In the genomic region with DNA sequence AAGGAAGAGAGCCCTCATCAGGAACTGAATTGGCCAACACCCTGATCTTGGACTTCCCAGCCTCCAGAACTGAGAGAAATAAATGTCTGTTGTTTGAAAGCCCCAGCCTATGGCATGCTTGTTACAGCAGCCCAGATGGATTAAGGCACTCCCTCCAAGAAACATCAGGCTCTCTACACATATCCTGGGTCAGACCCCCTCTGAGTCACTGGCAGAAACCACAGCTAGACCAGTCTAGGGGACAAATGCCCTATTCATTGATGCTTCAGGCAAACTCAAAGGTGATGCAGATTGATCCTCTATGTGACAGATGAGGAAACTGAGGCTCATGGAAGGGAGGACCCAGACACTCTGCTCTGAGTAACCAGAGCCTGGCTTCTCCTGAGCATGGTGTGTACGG, we compare ENCODE assay signal across 2 cellular contexts.
TF ChIP-seq lines count a peak whose summit lies in the region.

No MANE protein-coding gene starts in this region.

TF ChIP-seq in HEK293, 187 proteins besides CTCF, POLR2A, EP300 and RAD21:
- TF ChIP-seq GLIS1 (tag by site-specific recombination; IDR thresholded peaks at IDR 0.05), result peak; percentile 32; the same call in 1 of the 2 replicates
- TF ChIP-seq ZNF391 (tag by site-specific recombination; IDR thresholded peaks at IDR 0.05; ENCODE audit: borderline replicate concordance, low read depth), result no peak

TF ChIP-seq in H1, 55 proteins besides CTCF, POLR2A, EP300 and RAD21:
- TF ChIP-seq EZH2 (IDR thresholded peaks at IDR 0.05; ENCODE audit: low read depth, low read length, severe bottlenecking), result no peak
- TF ChIP-seq KDM4A (IDR thresholded peaks at IDR 0.05; ENCODE audit: low read depth, low read length, severe bottlenecking), result no peak
- TF ChIP-seq SP2 (IDR thresholded peaks at IDR 0.05; ENCODE audit: low read length), result no peak
- TF ChIP-seq RBBP5 (IDR thresholded peaks at IDR 0.05; ENCODE audit: borderline replicate concordance, low read depth, low read length), result no peak
- TF ChIP-seq CEBPB (IDR thresholded peaks at IDR 0.05; ENCODE audit: low read depth, low read length), result no peak
- TF ChIP-seq SUZ12 (IDR thresholded peaks at IDR 0.05; ENCODE audit: low read length), result no peak
- TF ChIP-seq NANOG (IDR thresholded peaks at IDR 0.05; ENCODE audit: insufficient read depth, low read depth, low read length, poor library complexity, severe bottlenecking), result no peak
- TF ChIP-seq, protein P1, sequence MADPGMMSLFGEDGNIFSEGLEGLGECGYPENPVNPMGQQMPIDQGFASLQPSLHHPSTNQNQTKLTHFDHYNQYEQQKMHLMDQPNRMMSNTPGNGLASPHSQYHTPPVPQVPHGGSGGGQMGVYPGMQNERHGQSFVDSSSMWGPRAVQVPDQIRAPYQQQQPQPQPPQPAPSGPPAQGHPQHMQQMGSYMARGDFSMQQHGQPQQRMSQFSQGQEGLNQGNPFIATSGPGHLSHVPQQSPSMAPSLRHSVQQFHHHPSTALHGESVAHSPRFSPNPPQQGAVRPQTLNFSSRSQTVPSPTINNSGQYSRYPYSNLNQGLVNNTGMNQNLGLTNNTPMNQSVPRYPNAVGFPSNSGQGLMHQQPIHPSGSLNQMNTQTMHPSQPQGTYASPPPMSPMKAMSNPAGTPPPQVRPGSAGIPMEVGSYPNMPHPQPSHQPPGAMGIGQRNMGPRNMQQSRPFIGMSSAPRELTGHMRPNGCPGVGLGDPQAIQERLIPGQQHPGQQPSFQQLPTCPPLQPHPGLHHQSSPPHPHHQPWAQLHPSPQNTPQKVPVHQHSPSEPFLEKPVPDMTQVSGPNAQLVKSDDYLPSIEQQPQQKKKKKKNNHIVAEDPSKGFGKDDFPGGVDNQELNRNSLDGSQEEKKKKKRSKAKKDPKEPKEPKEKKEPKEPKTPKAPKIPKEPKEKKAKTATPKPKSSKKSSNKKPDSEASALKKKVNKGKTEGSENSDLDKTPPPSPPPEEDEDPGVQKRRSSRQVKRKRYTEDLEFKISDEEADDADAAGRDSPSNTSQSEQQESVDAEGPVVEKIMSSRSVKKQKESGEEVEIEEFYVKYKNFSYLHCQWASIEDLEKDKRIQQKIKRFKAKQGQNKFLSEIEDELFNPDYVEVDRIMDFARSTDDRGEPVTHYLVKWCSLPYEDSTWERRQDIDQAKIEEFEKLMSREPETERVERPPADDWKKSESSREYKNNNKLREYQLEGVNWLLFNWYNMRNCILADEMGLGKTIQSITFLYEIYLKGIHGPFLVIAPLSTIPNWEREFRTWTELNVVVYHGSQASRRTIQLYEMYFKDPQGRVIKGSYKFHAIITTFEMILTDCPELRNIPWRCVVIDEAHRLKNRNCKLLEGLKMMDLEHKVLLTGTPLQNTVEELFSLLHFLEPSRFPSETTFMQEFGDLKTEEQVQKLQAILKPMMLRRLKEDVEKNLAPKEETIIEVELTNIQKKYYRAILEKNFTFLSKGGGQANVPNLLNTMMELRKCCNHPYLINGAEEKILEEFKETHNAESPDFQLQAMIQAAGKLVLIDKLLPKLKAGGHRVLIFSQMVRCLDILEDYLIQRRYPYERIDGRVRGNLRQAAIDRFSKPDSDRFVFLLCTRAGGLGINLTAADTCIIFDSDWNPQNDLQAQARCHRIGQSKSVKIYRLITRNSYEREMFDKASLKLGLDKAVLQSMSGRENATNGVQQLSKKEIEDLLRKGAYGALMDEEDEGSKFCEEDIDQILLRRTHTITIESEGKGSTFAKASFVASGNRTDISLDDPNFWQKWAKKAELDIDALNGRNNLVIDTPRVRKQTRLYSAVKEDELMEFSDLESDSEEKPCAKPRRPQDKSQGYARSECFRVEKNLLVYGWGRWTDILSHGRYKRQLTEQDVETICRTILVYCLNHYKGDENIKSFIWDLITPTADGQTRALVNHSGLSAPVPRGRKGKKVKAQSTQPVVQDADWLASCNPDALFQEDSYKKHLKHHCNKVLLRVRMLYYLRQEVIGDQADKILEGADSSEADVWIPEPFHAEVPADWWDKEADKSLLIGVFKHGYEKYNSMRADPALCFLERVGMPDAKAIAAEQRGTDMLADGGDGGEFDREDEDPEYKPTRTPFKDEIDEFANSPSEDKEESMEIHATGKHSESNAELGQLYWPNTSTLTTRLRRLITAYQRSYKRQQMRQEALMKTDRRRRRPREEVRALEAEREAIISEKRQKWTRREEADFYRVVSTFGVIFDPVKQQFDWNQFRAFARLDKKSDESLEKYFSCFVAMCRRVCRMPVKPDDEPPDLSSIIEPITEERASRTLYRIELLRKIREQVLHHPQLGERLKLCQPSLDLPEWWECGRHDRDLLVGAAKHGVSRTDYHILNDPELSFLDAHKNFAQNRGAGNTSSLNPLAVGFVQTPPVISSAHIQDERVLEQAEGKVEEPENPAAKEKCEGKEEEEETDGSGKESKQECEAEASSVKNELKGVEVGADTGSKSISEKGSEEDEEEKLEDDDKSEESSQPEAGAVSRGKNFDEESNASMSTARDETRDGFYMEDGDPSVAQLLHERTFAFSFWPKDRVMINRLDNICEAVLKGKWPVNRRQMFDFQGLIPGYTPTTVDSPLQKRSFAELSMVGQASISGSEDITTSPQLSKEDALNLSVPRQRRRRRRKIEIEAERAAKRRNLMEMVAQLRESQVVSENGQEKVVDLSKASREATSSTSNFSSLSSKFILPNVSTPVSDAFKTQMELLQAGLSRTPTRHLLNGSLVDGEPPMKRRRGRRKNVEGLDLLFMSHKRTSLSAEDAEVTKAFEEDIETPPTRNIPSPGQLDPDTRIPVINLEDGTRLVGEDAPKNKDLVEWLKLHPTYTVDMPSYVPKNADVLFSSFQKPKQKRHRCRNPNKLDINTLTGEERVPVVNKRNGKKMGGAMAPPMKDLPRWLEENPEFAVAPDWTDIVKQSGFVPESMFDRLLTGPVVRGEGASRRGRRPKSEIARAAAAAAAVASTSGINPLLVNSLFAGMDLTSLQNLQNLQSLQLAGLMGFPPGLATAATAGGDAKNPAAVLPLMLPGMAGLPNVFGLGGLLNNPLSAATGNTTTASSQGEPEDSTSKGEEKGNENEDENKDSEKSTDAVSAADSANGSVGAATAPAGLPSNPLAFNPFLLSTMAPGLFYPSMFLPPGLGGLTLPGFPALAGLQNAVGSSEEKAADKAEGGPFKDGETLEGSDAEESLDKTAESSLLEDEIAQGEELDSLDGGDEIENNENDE (IDR thresholded peaks at IDR 0.05; ENCODE audit: insufficient replicate concordance, low read length), result no peak
- TF ChIP-seq HDAC6 (IDR thresholded peaks at IDR 0.05; ENCODE audit: low read depth, low read length), result no peak
- no peak for TF ChIP-seq MAFK (IDR thresholded peaks at IDR 0.05; ENCODE audit: low read depth, low read length)
- no peak for TF ChIP-seq EGR1 (IDR thresholded peaks at IDR 0.05; ENCODE audit: borderline replicate concordance, low read depth, low read length)
- TF ChIP-seq, protein P2, sequence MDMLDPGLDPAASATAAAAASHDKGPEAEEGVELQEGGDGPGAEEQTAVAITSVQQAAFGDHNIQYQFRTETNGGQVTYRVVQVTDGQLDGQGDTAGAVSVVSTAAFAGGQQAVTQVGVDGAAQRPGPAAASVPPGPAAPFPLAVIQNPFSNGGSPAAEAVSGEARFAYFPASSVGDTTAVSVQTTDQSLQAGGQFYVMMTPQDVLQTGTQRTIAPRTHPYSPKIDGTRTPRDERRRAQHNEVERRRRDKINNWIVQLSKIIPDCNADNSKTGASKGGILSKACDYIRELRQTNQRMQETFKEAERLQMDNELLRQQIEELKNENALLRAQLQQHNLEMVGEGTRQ (IDR thresholded peaks at IDR 0.05; ENCODE audit: low read length), result no peak
